ENCODE assay signal across 14 cellular contexts in the genomic region with DNA sequence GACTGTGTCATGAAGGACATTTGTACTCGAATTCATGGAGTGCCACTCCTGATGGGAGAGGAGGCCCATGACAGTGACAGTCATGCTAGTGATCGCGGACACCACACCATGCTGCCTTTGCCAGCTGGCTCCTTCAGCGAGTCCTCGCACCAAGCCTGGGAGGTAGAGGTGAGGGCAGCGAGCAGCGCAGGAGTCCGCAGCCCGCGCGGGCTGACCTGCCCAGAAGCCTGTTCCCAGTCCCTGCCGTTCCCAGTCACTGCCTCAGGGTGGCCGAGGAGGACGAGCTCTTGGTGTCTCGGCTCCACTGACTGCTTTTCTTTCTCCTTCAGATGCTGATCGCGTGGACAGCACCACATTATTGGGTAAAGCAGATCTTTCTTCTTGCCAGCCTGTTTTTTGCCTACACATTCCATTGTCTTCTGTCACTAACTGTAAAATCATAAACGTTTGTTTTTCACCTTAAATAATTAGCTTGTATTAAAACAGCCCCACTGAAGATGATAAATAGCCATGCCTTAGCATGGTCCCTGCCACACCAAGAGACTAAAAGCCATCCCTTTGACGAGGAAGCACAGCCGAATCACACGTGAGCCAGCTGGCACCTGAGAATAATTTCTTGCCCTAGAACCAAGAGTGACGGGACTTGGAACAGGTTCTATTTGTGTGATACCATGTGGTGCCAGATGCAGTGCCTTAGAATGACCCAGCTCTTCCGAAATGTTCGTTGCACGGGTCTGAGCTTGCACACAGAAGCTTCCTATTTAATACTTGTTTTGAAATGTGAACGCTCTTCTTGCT. TPM values are rescaled to one million over a fixed set of nuclear protein-coding genes. Genes with fewer than 3 reads are reported as not detected.
A peak's percentile ranks its signal among the peaks of the same experiment; 100 is the strongest.
DNase-seq lines count a peak whose midpoint lies in the region; ATAC-seq and TF ChIP-seq lines count a peak whose summit lies in the region.
"Had no signal": no experiment of that assay in that cellular context is flagged by ENCODE, and none has a peak within 500 bp of the region (broad histone marks: within the 10 kb centered on the region; RNA-seq: fewer than 3 reads in every experiment).

No MANE protein-coding gene starts in this region.

- no peak overlapping the region for H2BK120ac ChIP-seq in mesenchymal stem cell (ENCODE audit: low read depth, low read length)

- no peak overlapping the region for H3K23ac ChIP-seq in mesenchymal stem cell (ENCODE audit: low read length in 2 of 2)

- no peak overlapping the region for H3K18ac ChIP-seq in mesenchymal stem cell (ENCODE audit: low read depth in 1 of 2, low read length in 2 of 2)

- no peaks in the 10 kb centered on the region for H3K79me1 ChIP-seq in mesenchymal stem cell (replicated peaks; ENCODE audit: low read length, poor library complexity, severe bottlenecking)

- no peak overlapping the region for H3K14ac ChIP-seq in mesenchymal stem cell (ENCODE audit: low read length in 2 of 2)

- in situ Hi-C loops in GM23248 (cut with MboI) = no loop called here

- H3F3A ChIP-seq in GM23248 (ENCODE audit: insufficient read depth) = 0 out of 2 replicates have a peak, but pooled peaks cover 7% of the 10 kb centered on the region

- H3K4me2 ChIP-seq in GM23248 (ENCODE audit: unreplicated experiment) (no peak overlapping the region), mesenchymal stem cell (ENCODE audit: low read length, poor library complexity, severe bottlenecking) (no peak overlapping the region)

- 50 to 51% methylated on average over 26 of the region's 26 CpGs for WGBS in GM23248 (ENCODE audit: low coverage in 1 of 2, low lambda C conversion rate in 2 of 2, missing lambda C conversion rate in 2 of 2), 2 experiments
- 40 to 58% methylated on average over 26 of the region's 26 CpGs for WGBS in heart right ventricle, 2 donors
- 78% methylated on average over 26 of the region's 26 CpGs for WGBS in mesenchymal stem cell

- H3K9me2 ChIP-seq in GM23248 (ENCODE audit: insufficient read depth) = no peaks in the 10 kb centered on the region

- H3K9ac ChIP-seq in GM23248 (no peak overlapping the region), mesenchymal stem cell (ENCODE audit: low read length) (no peak overlapping the region)

- H2AFZ ChIP-seq in GM23248 = no peak overlapping the region
- H2AFZ ChIP-seq in mesenchymal stem cell (ENCODE audit: low read depth, low read length) = no peak overlapping the region

- no peak overlapping the region for H2BK12ac ChIP-seq in mesenchymal stem cell (ENCODE audit: low read length in 2 of 2)

- H3K27me3 ChIP-seq in GM23248 (replicated peaks; ENCODE audit: insufficient read depth) (no peaks in the 10 kb centered on the region), heart right ventricle (no peaks in the 10 kb centered on the region), lower lobe of right lung (ENCODE audit: low read depth) (no peaks in the 10 kb centered on the region), mesenchymal stem cell (ENCODE audit: control insufficient read depth in 1 of 2, insufficient read depth in 1 of 2, low read length in 2 of 2) (no peaks in the 10 kb centered on the region)

- H3K4me3 ChIP-seq in GM23248 (no peak overlapping the region), heart right ventricle (no peak overlapping the region), lower lobe of right lung (no peak overlapping the region), mesenchymal stem cell (ENCODE audit: insufficient read depth in 1 of 2, low read depth in 1 of 2, low read length in 2 of 2) (no peak overlapping the region)

- no peak overlapping the region for H2AK5ac ChIP-seq in mesenchymal stem cell (ENCODE audit: low read length, severe bottlenecking)

- no peaks in the 10 kb centered on the region for H3K9me3 ChIP-seq in GM23248 (ENCODE audit: low read depth)
- no peaks in the 10 kb centered on the region for H3K9me3 ChIP-seq in heart right ventricle
- no peaks in the 10 kb centered on the region for H3K9me3 ChIP-seq in lower lobe of right lung
- H3K9me3 ChIP-seq in mesenchymal stem cell (ENCODE audit: control insufficient read depth, low read length) = no peaks in the 10 kb centered on the region

- no peak overlapping the region for H3K4ac ChIP-seq in mesenchymal stem cell (ENCODE audit: low read depth in 1 of 2, low read length in 2 of 2)

- H3K4me1 ChIP-seq in GM23248 (ENCODE audit: insufficient read depth) = peaks cover 11% of the 10 kb centered on the region
- peaks cover 5 to 50% (median 34%) of the 10 kb centered on the region in 9 donors for H3K4me1 ChIP-seq in heart right ventricle
- H3K4me1 ChIP-seq in lower lobe of right lung = peaks cover 24% of the 10 kb centered on the region
- peaks cover 2% of the 10 kb centered on the region for H3K4me1 ChIP-seq in mesenchymal stem cell (ENCODE audit: control insufficient read depth, insufficient read depth, low read depth, low read length)

- H3K79me2 ChIP-seq in GM23248 (ENCODE audit: insufficient read depth) = no peaks in the 10 kb centered on the region

- TF ChIP-seq CTCF in heart right ventricle (IDR thresholded peaks at IDR 0.05) (peak in 5 of 9 donors; percentile 10 to 38 (median 32)), lower lobe of right lung (IDR thresholded peaks at IDR 0.05) (no peak)

- peak; percentile 69 to 94 (median 84) for ATAC-seq in heart right ventricle
- no peak for ATAC-seq in lower lobe of right lung
- no peak for ATAC-seq in GM18511 (IDR thresholded peaks at IDR 0.05; ENCODE audit: unreplicated experiment)
- no peak for ATAC-seq in activated CD4-positive, CD25-positive, alpha-beta regulatory T cell treated with anti-CD3 and anti-CD28 coated beads, Interleukin-2, amount 50 U/mL, for 24 hours
- ATAC-seq: Panc1 had no signal

- intact Hi-C loops in heart right ventricle (cut with DNase I) = loop anchor here in 1 of 10 donors (10.0 kb wide), 1 partner anchor 60 kb away; no protein-coding TSS in a partner anchor
- intact Hi-C loops in lower lobe of right lung (cut with DNase I) = no loop called here

- no peak overlapping the region for H3K27ac ChIP-seq in GM23248
- peak overlapping the region; percentile 38 for H3K27ac ChIP-seq in angular gyrus (ENCODE audit: low read depth, low read length)
- peak overlapping the region in 9 of 10 donors; percentile 26 to 86 (median 75) for H3K27ac ChIP-seq in heart right ventricle
- no peak overlapping the region for H3K27ac ChIP-seq in lower lobe of right lung
- no peak overlapping the region for H3K27ac ChIP-seq in mesenchymal stem cell (ENCODE audit: low read length, poor library complexity, severe bottlenecking)

- H4K20me1 ChIP-seq in GM23248 (ENCODE audit: insufficient read depth) = no peaks in the 10 kb centered on the region

- no peak overlapping the region for H2BK5ac ChIP-seq in mesenchymal stem cell (ENCODE audit: low read depth, low read length, poor library complexity, severe bottlenecking)

- H4K8ac ChIP-seq in mesenchymal stem cell (ENCODE audit: low read length) = no peak overlapping the region

- no peak overlapping the region for H4K91ac ChIP-seq in mesenchymal stem cell (ENCODE audit: low read length)

- DNase-seq in GM23248 = peak; percentile 63
- peak; percentile 83 to 84 for DNase-seq in heart right ventricle
- peak; percentile 36 for DNase-seq in retina
- DNase-seq in lower lobe of right lung = no peak
- no peak for DNase-seq in mesenchymal stem cell
- DNase-seq: activated gamma-delta T cell, DMS153, HCEC 1CT, MV-4-11 had no signal

- no peaks in the 10 kb centered on the region; the same call in 1 of the 2 replicates for H3K36me3 ChIP-seq in GM23248 (ENCODE audit: low read depth)
- H3K36me3 ChIP-seq in heart right ventricle = peaks cover 0 to 92% (median 0%) of the 10 kb centered on the region in 9 donors
- peaks cover 80% of the 10 kb centered on the region for H3K36me3 ChIP-seq in lower lobe of right lung
- peaks cover 64 to 86% of the 10 kb centered on the region in 2 experiments for H3K36me3 ChIP-seq in mesenchymal stem cell (ENCODE audit: control insufficient read depth in 1 of 2, insufficient read depth in 2 of 2, low read depth in 1 of 2, low read length in 2 of 2)

- H2BK15ac ChIP-seq in mesenchymal stem cell (ENCODE audit: low read depth, poor library complexity, severe bottlenecking) = no peak overlapping the region

RNA-seq across cellular contexts. Expression of a gene that starts 25.5 kb away (rescaled TPM):
- 5.2 and 11.1 TPM in 2 replicates for total RNA-seq in GM23248 (2014; rRNA removed; shearing (Covaris generic))
- polyA plus RNA-seq in GM23248 (2016; fragmentation: Nextera tagmentation; extraction: Ambion mirVana) (8.0 and 8.5 TPM in 2 replicates), heart right ventricle (10 to 100 TPM; 10.2 to 35.7 TPM)
- total RNA-seq in heart right ventricle (10 to 100 TPM; 10.4 to 30.8 (median 16.3) TPM), lower lobe of right lung (19.8 TPM)
- polyA plus RNA-seq in mesenchymal stem cell (2013, experiment 1 of 2) = 12.1 TPM
- 10.7 TPM for polyA plus RNA-seq in mesenchymal stem cell (2013, experiment 2 of 2)

RNA-seq across cellular contexts. Expression of a gene that starts 50.5 kb away (rescaled TPM):
- total RNA-seq in GM23248 (2014; rRNA removed; shearing (Covaris generic)) = not detected in 2 replicates
- polyA plus RNA-seq in GM23248 (2016; fragmentation: Nextera tagmentation; extraction: Ambion mirVana) (not detected in 2 replicates), heart right ventricle (under 1 TPM in 1 of 2 donors, not detected in 1; 0.48 TPM)
- total RNA-seq in heart right ventricle (not detected), lower lobe of right lung (not detected)
- not detected for polyA plus RNA-seq in mesenchymal stem cell (2013, experiment 1 of 2)
- not detected for polyA plus RNA-seq in mesenchymal stem cell (2013, experiment 2 of 2)
- total RNA-seq: kidney epithelial cell had no signal

Comparison
In these comparisons a context has a peak if more than half of its experiments do, and no peak if none do; other contexts are left out.
1. DNase-seq: peak in GM23248 (single experiment), heart right ventricle (2 of 2) and retina (single experiment); none in lower lobe of right lung (single experiment) and mesenchymal stem cell (single experiment).
2. H3K27ac ChIP-seq: peak in angular gyrus (single experiment) and heart right ventricle (9 of 10); none in GM23248 (single experiment), lower lobe of right lung (single experiment) and mesenchymal stem cell (single experiment).
3. ATAC-seq: peak in heart right ventricle (8 of 8); none in lower lobe of right lung (0 of 2), GM18511 (single experiment) and activated CD4-positive, CD25-positive, alpha-beta regulatory T cell treated with anti-CD3 and anti-CD28 coated beads, Interleukin-2, amount 50 U/mL, for 24 hours (0 of 2).